Comparison of ENCODE assay signal across 19 cellular contexts in the genomic region with DNA sequence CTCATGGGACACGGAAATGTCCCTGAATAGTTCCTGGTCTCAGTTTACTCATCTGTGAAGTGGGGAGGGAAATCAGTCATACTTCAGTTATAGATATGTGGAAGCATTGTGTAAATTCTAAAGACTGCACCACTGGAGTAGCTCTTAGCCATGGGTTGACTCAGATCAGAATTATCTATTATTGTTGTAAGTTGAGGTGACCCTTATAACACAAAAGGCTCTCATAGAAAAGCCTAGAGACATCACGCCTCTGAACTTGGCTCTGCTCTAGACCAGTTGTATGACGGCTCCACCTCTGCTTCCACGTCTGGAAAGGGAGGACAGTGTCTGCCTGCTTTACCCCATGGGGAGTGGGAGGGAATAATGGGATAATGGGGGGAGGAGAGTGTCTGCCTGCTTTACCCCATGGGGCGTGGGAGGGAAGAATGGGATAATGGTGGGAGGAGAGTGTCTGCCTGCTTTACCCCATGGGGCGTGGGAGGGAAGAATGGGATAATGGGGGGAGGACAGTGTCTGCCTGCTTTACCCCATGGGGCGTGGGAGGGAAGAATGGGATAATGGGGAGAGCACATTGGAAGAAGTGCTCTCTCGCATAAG.
DNase-seq lines count a peak whose midpoint lies in the region; ATAC-seq and TF ChIP-seq lines count a peak whose summit lies in the region.
"Had no signal": no experiment of that assay in that cellular context is flagged by ENCODE, and none has a peak within 500 bp of the region (broad histone marks: within the 10 kb centered on the region; RNA-seq: fewer than 3 reads in every experiment).

No MANE protein-coding gene starts in this region.

- H3K27ac ChIP-seq in HEK293 (ENCODE audit: extremely low read depth, low read depth, low read length) (no peak overlapping the region), endodermal cell (ENCODE audit: low read depth, low read length) (peak overlapping the region; percentile 68), psoas muscle (no peak overlapping the region), suprapubic skin (no peak overlapping the region), body of pancreas (no peak overlapping the region)
- H3K27ac ChIP-seq: A549, BLaER1, SJSA1 had no signal

- H3K4me1 Mint-ChIP-seq in endodermal cell (peaks cover 28% of the 10 kb centered on the region), neural crest cell (peaks cover 21% of the 10 kb centered on the region), MCF 10A (ENCODE audit: insufficient read depth, unreplicated experiment) (no peaks in the 10 kb centered on the region)

- H3K36me3 ChIP-seq in HEK293 (ENCODE audit: control insufficient read depth in 2 of 2, insufficient read depth in 1 of 2, low read length in 2 of 2) (peaks cover 0 to 90% of the 10 kb centered on the region in 2 experiments; a peak in 2 of 3 replicates), endodermal cell (ENCODE audit: control insufficient read depth, insufficient read depth, low read length) (peaks cover 93% of the 10 kb centered on the region), psoas muscle (ENCODE audit: insufficient read depth in 1 of 2, low read depth in 1 of 2) (peaks cover 8 to 98% of the 10 kb centered on the region in 2 donors), suprapubic skin (peaks cover 78% of the 10 kb centered on the region), body of pancreas (replicated peaks in 1 of 2; ENCODE audit: insufficient read depth in 1 of 2, low read depth in 2 of 2) (peaks cover 0 to 36% of the 10 kb centered on the region in 2 donors)

- no peak for TF ChIP-seq EP300 in suprapubic skin (IDR thresholded peaks at IDR 0.05)

- WGBS in endodermal cell (ENCODE audit: insufficient coverage in 1 of 2, insufficient read length in 1 of 2), 2 experiments = 56 to 80% methylated on average over 2 to 8 of the region's 8 CpGs
- WGBS in psoas muscle, 3 donors = 86 to 89% (median 88%) methylated on average over 8 of the region's 8 CpGs
- WGBS in suprapubic skin = 82% methylated on average over 8 of the region's 8 CpGs
- WGBS in body of pancreas, 2 donors = 88 to 92% methylated on average over 8 of the region's 8 CpGs

- H3K4me1 ChIP-seq in HEK293 (ENCODE audit: control insufficient read depth, insufficient read depth, low read length) (no peaks in the 10 kb centered on the region), endodermal cell (ENCODE audit: control insufficient read depth, insufficient read depth, low read length) (peaks cover 21% of the 10 kb centered on the region), psoas muscle (no peaks in the 10 kb centered on the region), suprapubic skin (no peaks in the 10 kb centered on the region), body of pancreas (no peaks in the 10 kb centered on the region)
- H3K4me1 ChIP-seq: A549, BLaER1, SJSA1 had no signal

- H3K9ac ChIP-seq in endodermal cell (ENCODE audit: extremely low read depth, low read length, poor library complexity, severe bottlenecking) = peak overlapping the region; percentile 35
- H3K9ac ChIP-seq: BLaER1 had no signal

- H3K27ac Mint-ChIP-seq in endodermal cell (peak overlapping the region; percentile 87), neural crest cell (ENCODE audit: unreplicated experiment) (peak overlapping the region; percentile 91), MCF 10A (ENCODE audit: low read depth, unreplicated experiment) (no peak overlapping the region)
- H3K27ac Mint-ChIP-seq: CD8-positive, alpha-beta T cell had no signal

- intact Hi-C loops in psoas muscle (cut with DNase I) (no loop called here), MCF 10A (cut with micrococcal nuclease) (no loop called here), body of pancreas (cut with DNase I) (no loop called here)

- peaks cover 77% of the 10 kb centered on the region for H3K36me3 Mint-ChIP-seq in endodermal cell (ENCODE audit: low read depth)
- peaks cover 21% of the 10 kb centered on the region for H3K36me3 Mint-ChIP-seq in neural crest cell (ENCODE audit: low read depth)
- peaks cover 94% of the 10 kb centered on the region for H3K36me3 Mint-ChIP-seq in MCF 10A (ENCODE audit: insufficient read depth, unreplicated experiment)
- H3K36me3 Mint-ChIP-seq: CD8-positive, alpha-beta T cell had no signal

- CTCF ChIA-PET in HEK293 (lab: Yijun Ruan, JAX) = no interaction called here
- CTCF ChIA-PET in MCF 10A (lab: Yijun Ruan, JAX) = interaction anchor here (0.7 to 2.3 kb wide), 3 partner anchors 11 to 243 kb away, joined by 4 to 7 read pairs (median 4); no protein-coding TSS in a partner anchor

- no peak for TF ChIP-seq POLR2A in suprapubic skin (IDR thresholded peaks at IDR 0.05)
- TF ChIP-seq POLR2A in body of pancreas (IDR thresholded peaks at IDR 0.05) = no peak

- TF ChIP-seq CTCF in HEK293 (tag by site-specific recombination; IDR thresholded peaks at IDR 0.05) (no peak), endodermal cell (conservative IDR thresholded peaks at IDR 0.05) (no peak), neural crest cell (conservative IDR thresholded peaks at IDR 0.05) (no peak), psoas muscle (IDR thresholded peaks at IDR 0.05) (no peak), MCF 10A (IDR thresholded peaks at IDR 0.05; ENCODE audit: unreplicated experiment) (no peak), suprapubic skin (IDR thresholded peaks at IDR 0.05) (no peak), body of pancreas (IDR thresholded peaks at IDR 0.05) (no peak)

- POLR2A ChIA-PET in HEK293 (lab: Yijun Ruan, JAX) = no interaction called here
- POLR2A ChIA-PET in MCF 10A (lab: Yijun Ruan, JAX) = no interaction called here

- H3K9me3 ChIP-seq in HEK293 (ENCODE audit: control insufficient read depth, insufficient read depth, low read depth, low read length) (no peaks in the 10 kb centered on the region), endodermal cell (ENCODE audit: control insufficient read depth, low read length) (no peaks in the 10 kb centered on the region), psoas muscle (no peaks in the 10 kb centered on the region), suprapubic skin (no peaks in the 10 kb centered on the region), body of pancreas (no peaks in the 10 kb centered on the region)
- H3K9me3 ChIP-seq: A549, BLaER1, SJSA1 had no signal

- H3K4me3 ChIP-seq in HEK293 (ENCODE audit: low read depth, low read length) (no peak overlapping the region), endodermal cell (ENCODE audit: low read length) (no peak overlapping the region), psoas muscle (no peak overlapping the region), suprapubic skin (no peak overlapping the region), body of pancreas (no peak overlapping the region)
- H3K4me3 ChIP-seq: A549, BLaER1, SJSA1 had no signal

- DNase-seq in NCI-H2227 (lab: John Stamatoyannopoulos, UW; ENCODE audit: unreplicated experiment) (peak; percentile 44), endodermal cell (peak; percentile 73), neural crest cell (ENCODE audit: low read depth, low spot score) (no peak), psoas muscle (no peak), MCF 10A (ENCODE audit: unreplicated experiment) (no peak), suprapubic skin (ENCODE audit: low spot score in 2 of 2) (no peak), body of pancreas (no peak)
- DNase-seq: CD8-positive, alpha-beta T cell; DMS53; H7; NCI-H1417 treated with DMSO at 0.1 percent for 48 hours; NCI-H187 treated with DMSO at 0.1 percent for 48 hours; NCI-H2171; NCI-H446 treated with DMSO at 0.1 percent for 48 hours had no signal

- no TSS peak for BruUV-seq in MCF 10A (replicated peaks; lab: Mats Ljungman, UMichigan)

- no peaks in the 10 kb centered on the region for H3K27me3 Mint-ChIP-seq in endodermal cell (ENCODE audit: insufficient read depth)
- no peaks in the 10 kb centered on the region for H3K27me3 Mint-ChIP-seq in neural crest cell (ENCODE audit: low read depth)
- no peaks in the 10 kb centered on the region for H3K27me3 Mint-ChIP-seq in MCF 10A (ENCODE audit: insufficient read depth, unreplicated experiment)

- H3K27me3 ChIP-seq in endodermal cell (ENCODE audit: control insufficient read depth, insufficient read depth, low read length, poor library complexity, severe bottlenecking) (no peaks in the 10 kb centered on the region), psoas muscle (ENCODE audit: insufficient read depth in 3 of 3, low read length in 2 of 3) (no peaks in the 10 kb centered on the region), suprapubic skin (no peaks in the 10 kb centered on the region), body of pancreas (no peaks in the 10 kb centered on the region)
- H3K27me3 ChIP-seq: BLaER1, SJSA1 had no signal

- H3K9me3 Mint-ChIP-seq in endodermal cell = no peaks in the 10 kb centered on the region
- H3K9me3 Mint-ChIP-seq in neural crest cell = no peaks in the 10 kb centered on the region
- no peaks in the 10 kb centered on the region for H3K9me3 Mint-ChIP-seq in MCF 10A (ENCODE audit: unreplicated experiment)
- H3K9me3 Mint-ChIP-seq: CD8-positive, alpha-beta T cell had no signal

- ATAC-seq in psoas muscle (no peak), body of pancreas (no peak)
- ATAC-seq: A549; CD8-positive, alpha-beta T cell; Panc1 had no signal

- H3K4me3 Mint-ChIP-seq in endodermal cell (no peak overlapping the region), neural crest cell (peak overlapping the region; percentile 31), MCF 10A (ENCODE audit: unreplicated experiment) (no peak overlapping the region)
- H3K4me3 Mint-ChIP-seq: CD8-positive, alpha-beta T cell had no signal

TF ChIP-seq in HEK293, 187 proteins besides CTCF, POLR2A, EP300 and RAD21 (continues in another document):
- TF ChIP-seq ZFHX2 (tag by site-specific recombination; conservative IDR thresholded peaks at IDR 0.05) (peak; percentile 92), EGR2 (tag by site-specific recombination; IDR thresholded peaks at IDR 0.05; ENCODE audit: low read depth) (peak; percentile 94), ZFP69B (tag by site-specific recombination; IDR thresholded peaks at IDR 0.05) (no peak), KLF10 (tag by site-specific recombination; IDR thresholded peaks at IDR 0.05) (no peak)
- TF ChIP-seq, protein P1, sequence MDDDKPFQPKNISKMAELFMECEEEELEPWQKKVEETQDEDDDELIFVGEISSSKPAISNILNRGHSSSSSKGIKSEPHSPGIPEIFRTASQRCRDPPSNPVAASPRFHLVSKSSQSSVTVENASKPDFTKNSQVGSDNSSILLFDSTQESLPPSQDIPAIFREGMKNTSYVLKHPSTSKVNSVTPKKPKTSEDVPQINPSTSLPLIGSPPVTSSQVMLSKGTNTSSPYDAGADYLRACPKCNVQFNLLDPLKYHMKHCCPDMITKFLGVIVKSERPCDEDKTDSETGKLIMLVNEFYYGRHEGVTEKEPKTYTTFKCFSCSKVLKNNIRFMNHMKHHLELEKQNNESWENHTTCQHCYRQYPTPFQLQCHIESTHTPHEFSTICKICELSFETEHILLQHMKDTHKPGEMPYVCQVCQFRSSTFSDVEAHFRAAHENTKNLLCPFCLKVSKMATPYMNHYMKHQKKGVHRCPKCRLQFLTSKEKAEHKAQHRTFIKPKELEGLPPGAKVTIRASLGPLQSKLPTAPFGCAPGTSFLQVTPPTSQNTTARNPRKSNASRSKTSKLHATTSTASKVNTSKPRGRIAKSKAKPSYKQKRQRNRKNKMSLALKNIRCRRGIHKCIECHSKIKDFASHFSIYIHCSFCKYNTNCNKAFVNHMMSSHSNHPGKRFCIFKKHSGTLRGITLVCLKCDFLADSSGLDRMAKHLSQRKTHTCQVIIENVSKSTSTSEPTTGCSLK (tag by site-specific recombination; IDR thresholded peaks at IDR 0.05) = no peak

Comparison
In these comparisons a context has a peak if more than half of its experiments do, and no peak if none do; other contexts are left out.
1. DNase-seq: peak in NCI-H2227 (single experiment) and endodermal cell (single experiment); none in neural crest cell (single experiment), psoas muscle (0 of 2), MCF 10A (single experiment), suprapubic skin (0 of 2) and body of pancreas (0 of 4).